25 cellular contexts compared by ENCODE assay signal in genomic region chr16:66337434-66338188, GRCh38. TPM values are rescaled to one million over a fixed set of nuclear protein-coding genes. Genes with fewer than 3 reads are reported as not detected.
"Had no signal": no experiment of that assay in that cellular context is flagged by ENCODE, and none has a peak within 500 bp of the region (broad histone marks: within the 10 kb centered on the region; RNA-seq: fewer than 3 reads in every experiment).

No MANE protein-coding gene starts in this region.

- H3K27ac ChIP-seq: breast epithelium, lower lobe of right lung, ovary, prostate gland, spleen, suprapubic skin, tibial artery had no signal

- H3K9me3 ChIP-seq: breast epithelium, lower lobe of right lung, ovary, prostate gland, spleen, suprapubic skin, tibial artery had no signal

- H3K4me3 ChIP-seq: breast epithelium, lower lobe of right lung, ovary, prostate gland, spleen, suprapubic skin, tibial artery had no signal

- DNase-seq: activated CD4-positive, alpha-beta T cell treated with anti-CD3 and anti-CD28 coated beads for 36 hours; activated CD4-positive, CD25-positive, alpha-beta regulatory T cell; activated CD8-positive, alpha-beta memory T cell treated with anti-CD3 and anti-CD28 coated beads, Interleukin-2, amount 10 ng/mL, durations not matched to agents 7 days and 5 days; activated CD8-positive, alpha-beta T cell treated with anti-CD3 and anti-CD28 coated beads, Interleukin-2, amount 10 ng/mL, durations not matched to agents 7 days and 5 days; activated naive CD8-positive, alpha-beta T cell treated with anti-CD3 and anti-CD28 coated beads, Interleukin-2, amount 50 U/mL, for 24 hours; activated T-cell treated with anti-CD3 and anti-CD28 coated beads, Interleukin-2, amount 50 U/mL, for 48 hours; effector memory CD4-positive, alpha-beta T cell; erythroblast; head of caudate nucleus; hypothalamus; immature natural killer cell; kidney; lower lobe of right lung; mesenchymal stem cell; nephron progenitor cell; ovary; retina; stimulated activated naive CD4-positive, alpha-beta T cell; T-helper 1 cell; tibial artery had no signal

- ATAC-seq: activated CD4-positive, alpha-beta T cell treated with anti-CD3 and anti-CD28 coated beads for 36 hours; activated CD8-positive, alpha-beta memory T cell treated with anti-CD3 and anti-CD28 coated beads, Interleukin-2, amount 10 ng/mL, durations not matched to agents 7 days and 5 days; activated CD8-positive, alpha-beta T cell treated with anti-CD3 and anti-CD28 coated beads, Interleukin-2, amount 10 ng/mL, durations not matched to agents 7 days and 5 days; activated naive CD8-positive, alpha-beta T cell treated with anti-CD3 and anti-CD28 coated beads, Interleukin-2, amount 50 U/mL, for 24 hours; lower lobe of right lung had no signal

- H3K36me3 ChIP-seq: breast epithelium, lower lobe of right lung, ovary, prostate gland, spleen, suprapubic skin, tibial artery had no signal

- H3K4me1 ChIP-seq: breast epithelium, prostate gland, spleen, suprapubic skin, tibial artery had no signal

- H3K27me3 ChIP-seq: breast epithelium, ovary had no signal

RNA-seq across cellular contexts. Expression of gene CDH5, which starts 28.9 kb away (rescaled TPM):
- total RNA-seq: activated CD4-positive, alpha-beta T cell treated with anti-CD3 and anti-CD28 coated beads for 36 hours; activated CD8-positive, alpha-beta memory T cell treated with anti-CD3 and anti-CD28 coated beads, Interleukin-2, amount 10 ng/mL, durations not matched to agents 7 days and 5 days; activated CD8-positive, alpha-beta T cell treated with anti-CD3 and anti-CD28 coated beads, Interleukin-2, amount 10 ng/mL, durations not matched to agents 7 days and 5 days; activated T-helper 2 cell treated with anti-CD3 and anti-CD28 coated beads, Interferon-gamma antibody, Interleukin-2, Interleukin-4, amounts not matched to agents 10 μg/mL and 5 μg/mL and 100 μg/mL, durations not matched to agents 14 hours and 24 hours and 36 hours had no signal
